ENCODE assay signal across 18 cellular contexts in genomic region chr19:31015778-31016177, GRCh38.
A peak's percentile ranks its signal among the peaks of the same experiment; 100 is the strongest.
DNase-seq lines count a peak whose midpoint lies in the region; ATAC-seq and TF ChIP-seq lines count a peak whose summit lies in the region.
"Had no signal": no experiment of that assay in that cellular context is flagged by ENCODE, and none has a peak within 500 bp of the region (broad histone marks: within the 10 kb centered on the region; RNA-seq: fewer than 3 reads in every experiment).

No MANE protein-coding gene starts in this region.

- H3K9me3 Mint-ChIP-seq in activated CD8-positive, alpha-beta memory T cell treated with anti-CD3 and anti-CD28 coated beads, Interleukin-2, amount 10 ng/mL, durations not matched to agents 7 days and 5 days (ENCODE audit: low read depth): no peaks in the 10 kb centered on the region
- H3K9me3 Mint-ChIP-seq in T-helper 2 cell treated with Interferon-gamma antibody and Interleukin-4, amounts not matched to agents 5 μg/mL and 100 μg/mL, for 36 hours: no peaks in the 10 kb centered on the region
- H3K9me3 Mint-ChIP-seq: GM23338 had no signal

- TF ChIP-seq CTCF in heart right ventricle (IDR thresholded peaks at IDR 0.05) (no peak), GM10248 (IDR thresholded peaks at IDR 0.05; ENCODE audit: control extremely low read depth, extremely low read depth, low read depth, missing control alignments) (no peak)

- intact Hi-C loops in heart right ventricle (cut with DNase I): no loop called here

- CTCF ChIA-PET in activated CD8-positive, alpha-beta memory T cell treated with anti-CD3 and anti-CD28 coated beads, Interleukin-2, amount 10 ng/mL, durations not matched to agents 7 days and 5 days (lab: Charles Lee): no interaction called here
- CTCF ChIA-PET in GM10248 (lab: Yijun Ruan, JAX): no interaction called here

- H3K36me3 Mint-ChIP-seq in activated CD8-positive, alpha-beta memory T cell treated with anti-CD3 and anti-CD28 coated beads, Interleukin-2, amount 10 ng/mL, durations not matched to agents 7 days and 5 days: no peaks in the 10 kb centered on the region
- no peaks in the 10 kb centered on the region for H3K36me3 Mint-ChIP-seq in T-helper 2 cell treated with Interferon-gamma antibody and Interleukin-4, amounts not matched to agents 5 μg/mL and 100 μg/mL, for 36 hours (ENCODE audit: low read depth)

- no peak overlapping the region for H3K4me3 Mint-ChIP-seq in activated CD8-positive, alpha-beta memory T cell treated with anti-CD3 and anti-CD28 coated beads, Interleukin-2, amount 10 ng/mL, durations not matched to agents 7 days and 5 days
- H3K4me3 Mint-ChIP-seq in T-helper 2 cell treated with Interferon-gamma antibody and Interleukin-4, amounts not matched to agents 5 μg/mL and 100 μg/mL, for 36 hours: no peak overlapping the region
- H3K4me3 Mint-ChIP-seq: GM23338 had no signal

- H3K27ac Mint-ChIP-seq in activated CD8-positive, alpha-beta memory T cell treated with anti-CD3 and anti-CD28 coated beads, Interleukin-2, amount 10 ng/mL, durations not matched to agents 7 days and 5 days: no peak overlapping the region
- no peak overlapping the region for H3K27ac Mint-ChIP-seq in T-helper 2 cell treated with Interferon-gamma antibody and Interleukin-4, amounts not matched to agents 5 μg/mL and 100 μg/mL, for 36 hours
- H3K27ac Mint-ChIP-seq: GM23338 had no signal

- H3K4me1 Mint-ChIP-seq in activated CD8-positive, alpha-beta memory T cell treated with anti-CD3 and anti-CD28 coated beads, Interleukin-2, amount 10 ng/mL, durations not matched to agents 7 days and 5 days: peaks cover 8% of the 10 kb centered on the region
- peaks cover 2% of the 10 kb centered on the region for H3K4me1 Mint-ChIP-seq in T-helper 2 cell treated with Interferon-gamma antibody and Interleukin-4, amounts not matched to agents 5 μg/mL and 100 μg/mL, for 36 hours (ENCODE audit: low read depth)
- H3K4me1 Mint-ChIP-seq: GM23338 had no signal

- POLR2A ChIA-PET in GM10248 (lab: Yijun Ruan, JAX): no interaction called here

- H3K27ac ChIP-seq in heart right ventricle: no peak overlapping the region
- H3K27ac ChIP-seq: SJSA1 had no signal

- no peaks in the 10 kb centered on the region for H3K36me3 ChIP-seq in heart right ventricle
- H3K36me3 ChIP-seq: BE2C, HAP-1, SJSA1 had no signal

- peak; percentile 44 for DNase-seq in activated CD8-positive, alpha-beta memory T cell treated with anti-CD3 and anti-CD28 coated beads, Interleukin-2, amount 10 ng/mL, durations not matched to agents 7 days and 5 days
- DNase-seq in activated CD8-positive, alpha-beta memory T cell treated with anti-CD3 and anti-CD28 coated beads, Interleukin-2, amount 50 U/mL, for 48 hours: no peak
- peak; percentile 4 for DNase-seq in T-helper 2 cell treated with Interferon-gamma antibody and Interleukin-4, amounts not matched to agents 5 μg/mL and 100 μg/mL, for 36 hours (ENCODE audit: low spot score)
- DNase-seq in medulla oblongata (ENCODE audit: extremely low spot score) (peak; percentile 12), heart right ventricle (no peak), GM10248 (ENCODE audit: extremely low spot score) (no peak)
- DNase-seq: BE2C, DMS79, KBM-7, NCI-H1694, NCI-H2081, NCI-H446, NCI-H526 treated with DMSO at 0.1 percent for 48 hours had no signal

- H3K4me3 ChIP-seq in heart right ventricle: no peak overlapping the region
- H3K4me3 ChIP-seq: GM23338, HAP-1, SJSA1 had no signal

- ATAC-seq in activated CD8-positive, alpha-beta memory T cell treated with anti-CD3 and anti-CD28 coated beads, Interleukin-2, amount 10 ng/mL, durations not matched to agents 7 days and 5 days: no peak
- ATAC-seq in GM19351 (IDR thresholded peaks at IDR 0.05; ENCODE audit: unreplicated experiment) (no peak), heart right ventricle (no peak)
- ATAC-seq: GM23338, Right ventricle myocardium inferior had no signal

- 76 to 77% methylated on average over 4 of the region's 4 CpGs for WGBS in heart right ventricle, 2 donors

- H3K4me1 ChIP-seq in heart right ventricle: no peaks in the 10 kb centered on the region
- H3K4me1 ChIP-seq: BE2C, HAP-1, SJSA1 had no signal

- H3K27me3 Mint-ChIP-seq in activated CD8-positive, alpha-beta memory T cell treated with anti-CD3 and anti-CD28 coated beads, Interleukin-2, amount 10 ng/mL, durations not matched to agents 7 days and 5 days: no peaks in the 10 kb centered on the region
- peaks cover 2% of the 10 kb centered on the region for H3K27me3 Mint-ChIP-seq in T-helper 2 cell treated with Interferon-gamma antibody and Interleukin-4, amounts not matched to agents 5 μg/mL and 100 μg/mL, for 36 hours (ENCODE audit: low read depth)

- H3K9me3 ChIP-seq in heart right ventricle: no peaks in the 10 kb centered on the region
- H3K9me3 ChIP-seq: BE2C, HAP-1 had no signal

- no peaks in the 10 kb centered on the region for H3K27me3 ChIP-seq in heart right ventricle
- H3K27me3 ChIP-seq: BE2C, SJSA1 had no signal

Comparison
In these comparisons a context has a peak if more than half of its experiments do, and no peak if none do; other contexts are left out.
1. DNase-seq: peak in activated CD8-positive, alpha-beta memory T cell treated with anti-CD3 and anti-CD28 coated beads, Interleukin-2, amount 10 ng/mL, durations not matched to agents 7 days and 5 days (single experiment), T-helper 2 cell treated with Interferon-gamma antibody and Interleukin-4, amounts not matched to agents 5 μg/mL and 100 μg/mL, for 36 hours (single experiment) and medulla oblongata (single experiment); none in activated CD8-positive, alpha-beta memory T cell treated with anti-CD3 and anti-CD28 coated beads, Interleukin-2, amount 50 U/mL, for 48 hours (single experiment), heart right ventricle (0 of 2) and GM10248 (single experiment).